2 cellular contexts compared by ENCODE assay signal in the genomic region with DNA sequence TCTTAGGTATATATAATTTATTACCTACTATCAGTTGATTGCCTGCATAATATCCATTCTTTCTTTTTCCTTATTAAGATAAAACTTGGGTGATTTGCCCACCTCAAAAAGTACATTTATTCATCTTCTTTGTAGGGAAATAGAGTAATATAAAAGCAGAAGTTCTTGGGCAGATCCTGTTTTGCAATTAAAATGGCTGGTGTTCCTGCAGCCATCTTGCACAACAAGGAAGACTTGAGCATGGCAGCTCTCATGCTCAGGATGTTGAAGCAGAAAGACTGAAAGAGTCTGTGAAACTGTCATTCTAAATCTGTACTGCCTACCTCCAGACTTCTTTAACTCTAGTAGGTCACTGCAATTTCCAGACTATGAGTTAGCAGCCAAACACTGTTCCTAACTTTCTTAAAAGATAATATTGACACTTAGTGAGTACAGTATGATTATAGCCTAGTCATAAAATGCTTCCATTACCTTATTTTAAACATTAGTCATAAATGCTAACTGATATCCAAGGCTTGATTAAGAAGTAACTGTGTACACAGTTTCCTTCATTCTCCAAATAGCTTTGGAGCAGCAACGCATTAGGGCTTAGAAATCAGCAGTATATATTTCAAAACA.
TF ChIP-seq lines count a peak whose summit lies in the region.

No MANE protein-coding gene starts in this region.

TF ChIP-seq in GM23338, 12 proteins besides CTCF, POLR2A, EP300 and RAD21:
- no peak for TF ChIP-seq STAT1 (IDR thresholded peaks at IDR 0.05; ENCODE audit: unreplicated experiment)
- TF ChIP-seq CREB1 (CRISPR knock-in tag; IDR thresholded peaks at IDR 0.05; ENCODE audit: low read depth) = no peak
- TF ChIP-seq NANOG (IDR thresholded peaks at IDR 0.05; ENCODE audit: borderline replicate concordance) = no peak

TF ChIP-seq in GM12878, 131 proteins besides CTCF, POLR2A, EP300 and RAD21:
- no peak for TF ChIP-seq SMAD5 (IDR thresholded peaks at IDR 0.05; ENCODE audit: low read depth)
- TF ChIP-seq YY1 (IDR thresholded peaks at IDR 0.05; ENCODE audit: low read depth, low read length) = 0 out of 2 replicates have a peak, but pooled peaks have one; percentile 31
